14 cellular contexts compared by ENCODE assay signal in the genomic region with DNA sequence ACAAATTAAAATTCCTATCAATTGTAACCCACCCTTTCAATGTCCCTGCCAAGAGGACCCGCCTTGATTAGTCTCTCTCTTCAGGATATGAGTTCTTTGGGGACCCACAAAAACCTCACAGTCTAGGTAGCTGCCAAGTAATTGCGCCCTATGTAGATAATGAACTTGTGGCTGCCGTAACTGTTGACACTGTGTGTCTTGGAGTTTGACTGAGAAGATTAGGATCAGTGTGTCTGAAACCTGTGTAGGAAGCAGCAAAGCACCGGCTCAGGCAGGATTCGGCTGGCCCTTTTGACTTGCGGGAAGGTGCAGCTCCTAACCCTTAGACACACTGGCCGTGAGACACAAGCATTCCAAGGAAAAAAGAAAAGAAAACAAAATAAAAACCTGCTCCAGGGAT.
"Had no signal": no experiment of that assay in that cellular context is flagged by ENCODE, and none has a peak within 500 bp of the region (broad histone marks: within the 10 kb centered on the region; RNA-seq: fewer than 3 reads in every experiment).

No MANE protein-coding gene starts in this region.

- H3K4me2 ChIP-seq: SK-N-SH had no signal

- H3K9me3 ChIP-seq: esophagus squamous epithelium, left ventricle myocardium inferior, neutrophil, sigmoid colon, SK-N-SH, vagina had no signal

- H3K27ac ChIP-seq: dorsolateral prefrontal cortex, esophagus squamous epithelium, left ventricle myocardium inferior, neutrophil, sigmoid colon, vagina had no signal

- H3K4me3 ChIP-seq: dorsolateral prefrontal cortex, esophagus squamous epithelium, left ventricle myocardium inferior, sigmoid colon, vagina had no signal

- H3K27me3 ChIP-seq: dorsolateral prefrontal cortex, esophagus squamous epithelium, neutrophil, sigmoid colon, vagina had no signal

- H3K4me1 ChIP-seq: esophagus squamous epithelium, sigmoid colon, vagina had no signal

- H3K9ac ChIP-seq: SK-N-SH had no signal

- DNase-seq: activated CD4-positive, alpha-beta T cell treated with anti-CD3 and anti-CD28 coated beads, Interleukin-2, amount 10 ng/mL, durations not matched to agents 7 days and 5 days; activated CD4-positive, CD25-positive, alpha-beta regulatory T cell; activated effector memory CD4-positive, alpha-beta T cell treated with Interleukin-2 at 50 U/mL for 16 hours; amniotic stem cell; dorsolateral prefrontal cortex; esophagus squamous epithelium; foreskin fibroblast; left ventricle myocardium inferior; sigmoid colon; SK-N-SH; stimulated activated naive CD8-positive, alpha-beta T cell treated with anti-CD3 and anti-CD28 coated beads, Interleukin-15, Interleukin-2, amounts not matched to agents 100 U/mL and 50 U/mL, for 24 hours; T-helper 1 cell had no signal

- ATAC-seq: stimulated activated naive CD8-positive, alpha-beta T cell treated with anti-CD3 and anti-CD28 coated beads, Interleukin-15, Interleukin-2, amounts not matched to agents 100 U/mL and 50 U/mL, for 24 hours had no signal

- H3K9me2 ChIP-seq: SK-N-SH had no signal
